In genomic region chr18:47721876-47722275, GRCh38 we compare ENCODE assay signal across 22 cellular contexts.
A peak's percentile ranks its signal among the peaks of the same experiment; 100 is the strongest.
DNase-seq lines count a peak whose midpoint lies in the region; TF ChIP-seq lines count a peak whose summit lies in the region.
"Had no signal": no experiment of that assay in that cellular context is flagged by ENCODE, and none has a peak within 500 bp of the region (broad histone marks: within the 10 kb centered on the region; RNA-seq: fewer than 3 reads in every experiment).

No MANE protein-coding gene starts in this region.

- no peak for TF ChIP-seq POLR2A in sigmoid colon (IDR thresholded peaks at IDR 0.05)

- intact Hi-C loops in sigmoid colon (cut with DNase I): no loop called here

- DNase-seq in coronary artery (ENCODE audit: low spot score) (peak; percentile 17), mesenteric fat pad (ENCODE audit: low spot score) (peak; percentile 57), sigmoid colon (peak; percentile 34), NCI-H2029 (lab: John Stamatoyannopoulos, UW) (no peak)
- no peak for DNase-seq in stimulated activated CD4-positive, alpha-beta T cell treated with anti-CD3 and anti-CD28 coated beads, Interleukin-4, amount 100 ng/mL, for 24 hours
- DNase-seq: 8988T; ACHN; BE2C; C1 segment of cervical spinal cord; CD4-positive, alpha-beta memory T cell; CD4-positive, CD25-positive, alpha-beta regulatory T cell; CD8-positive, alpha-beta memory T cell; COR-L47; DMS 273 treated with DMSO at 0.1 percent for 48 hours; DMS153; DMS53; DMS79; DND-41; EL; GDM1 had no signal

- no peaks in the 10 kb centered on the region for H3K4me1 ChIP-seq in sigmoid colon
- H3K4me1 ChIP-seq: BE2C, BLaER1 had no signal

- H3K36me3 ChIP-seq in sigmoid colon: no peaks in the 10 kb centered on the region
- H3K36me3 ChIP-seq: BE2C, BLaER1 had no signal

- H3K4me3 ChIP-seq in coronary artery (no peak overlapping the region), sigmoid colon (no peak overlapping the region)
- H3K4me3 ChIP-seq: BLaER1, GM12878 had no signal

- TF ChIP-seq EP300 in sigmoid colon (IDR thresholded peaks at IDR 0.05): no peak

- TF ChIP-seq CTCF in coronary artery (IDR thresholded peaks at IDR 0.05) (no peak), sigmoid colon (IDR thresholded peaks at IDR 0.05) (no peak)

- no peaks in the 10 kb centered on the region for H3K27me3 ChIP-seq in sigmoid colon
- H3K27me3 ChIP-seq: BE2C, BLaER1 had no signal

- 89 to 92% methylated on average over 16 of the region's 16 CpGs for WGBS in sigmoid colon, 2 donors

- no peak overlapping the region for H3K27ac ChIP-seq in coronary artery
- H3K27ac ChIP-seq in sigmoid colon: no peak overlapping the region
- H3K27ac ChIP-seq: BLaER1 had no signal

- no peaks in the 10 kb centered on the region for H3K9me3 ChIP-seq in sigmoid colon
- H3K9me3 ChIP-seq: BE2C, BLaER1 had no signal

Comparison
In these comparisons a context has a peak if more than half of its experiments do, and no peak if none do; other contexts are left out.
1. DNase-seq: peak in coronary artery (single experiment), mesenteric fat pad (single experiment) and sigmoid colon (single experiment); none in NCI-H2029 (single experiment) and stimulated activated CD4-positive, alpha-beta T cell treated with anti-CD3 and anti-CD28 coated beads, Interleukin-4, amount 100 ng/mL, for 24 hours (single experiment).